10 cellular contexts compared by ENCODE assay signal in genomic region chr5:172055996-172056395, GRCh38.
"Had no signal": no experiment of that assay in that cellular context is flagged by ENCODE, and none has a peak within 500 bp of the region (broad histone marks: within the 10 kb centered on the region; RNA-seq: fewer than 3 reads in every experiment).

No MANE protein-coding gene starts in this region.

- H3K9me3 ChIP-seq: gastroesophageal sphincter, psoas muscle, uterus had no signal

- H3K36me3 ChIP-seq: uterus had no signal

- H3K4me3 ChIP-seq: gastroesophageal sphincter, psoas muscle, uterus had no signal

- H3K9me3 Mint-ChIP-seq: activated CD4-positive, alpha-beta T cell treated with anti-CD3 and anti-CD28 coated beads, Interleukin-2, amount 10 ng/mL, durations not matched to agents 24 days and 14 days; activated T-cell treated with anti-CD3 and anti-CD28 coated beads, Interleukin-2, amount 50 U/mL, for 4 hours had no signal

- H3K27me3 Mint-ChIP-seq: activated CD4-positive, alpha-beta T cell treated with anti-CD3 and anti-CD28 coated beads, Interleukin-2, amount 10 ng/mL, durations not matched to agents 24 days and 14 days had no signal

- DNase-seq: activated CD4-positive, alpha-beta T cell treated with anti-CD3 and anti-CD28 coated beads, Interleukin-2, amount 10 ng/mL, durations not matched to agents 24 days and 14 days; activated T-cell treated with anti-CD3 and anti-CD28 coated beads, Interleukin-2, amount 50 U/mL, for 4 hours; central memory CD4-positive, alpha-beta T cell; cortex of kidney; occipital lobe; psoas muscle; stimulated activated CD4-positive, alpha-beta T cell treated with anti-CD3 and anti-CD28 coated beads, Interleukin-12 subunit alpha, Interleukin-12 subunit beta, amount 100 ng/mL, for 4 hours; stimulated activated CD4-positive, alpha-beta T cell treated with anti-CD3 and anti-CD28 coated beads, Interleukin-2, amount 100 ng/mL, for 48 hours; uterus had no signal

- H3K27me3 ChIP-seq: gastroesophageal sphincter, uterus had no signal

- ATAC-seq: activated T-cell treated with anti-CD3 and anti-CD28 coated beads, Interleukin-2, amount 50 U/mL, for 4 hours; gastroesophageal sphincter; psoas muscle had no signal

- H3K27ac ChIP-seq: gastroesophageal sphincter, psoas muscle, uterus had no signal

- H3K4me1 ChIP-seq: psoas muscle, uterus had no signal

- H3K4me3 Mint-ChIP-seq: activated CD4-positive, alpha-beta T cell treated with anti-CD3 and anti-CD28 coated beads, Interleukin-2, amount 10 ng/mL, durations not matched to agents 24 days and 14 days; activated T-cell treated with anti-CD3 and anti-CD28 coated beads, Interleukin-2, amount 50 U/mL, for 4 hours had no signal
